19 cellular contexts compared by ENCODE assay signal in genomic region chr2:224040753-224041152, GRCh38. TPM values are rescaled to one million over a fixed set of nuclear protein-coding genes. Genes with fewer than 3 reads are reported as not detected.
DNase-seq lines count a peak whose midpoint lies in the region; ATAC-seq, FAIRE-seq and TF ChIP-seq lines count a peak whose summit lies in the region.
"Had no signal": no experiment of that assay in that cellular context is flagged by ENCODE, and none has a peak within 500 bp of the region (broad histone marks: within the 10 kb centered on the region; RNA-seq: fewer than 3 reads in every experiment).

No MANE protein-coding gene starts in this region.

- peaks cover 54% of the 10 kb centered on the region in 2 donors for H3K27me3 Mint-ChIP-seq in CD4-positive, alpha-beta memory T cell
- H3K27me3 Mint-ChIP-seq in endothelial cell (ENCODE audit: unreplicated experiment) (peaks cover 10% of the 10 kb centered on the region), natural killer cell (ENCODE audit: low read depth in 2 of 2) (peaks cover 36 to 49% of the 10 kb centered on the region in 2 donors)

- H3K27me3 ChIP-seq in CD4-positive, alpha-beta memory T cell (ENCODE audit: insufficient read depth, low read length), result peaks cover 10% of the 10 kb centered on the region
- H3K27me3 ChIP-seq: thyroid gland had no signal

- FAIRE-seq in D721Med (lab: Jason Lieb, UNC), result no peak
- FAIRE-seq: GM18507 had no signal

- H3K36me3 Mint-ChIP-seq in CD4-positive, alpha-beta memory T cell, result no peaks in the 10 kb centered on the region
- H3K36me3 Mint-ChIP-seq in endothelial cell (ENCODE audit: low read depth, unreplicated experiment) (no peaks in the 10 kb centered on the region), natural killer cell (no peaks in the 10 kb centered on the region)
- H3K36me3 Mint-ChIP-seq: stimulated activated effector memory CD8-positive, alpha-beta T cell treated with anti-CD3 and anti-CD28 coated beads, Interleukin-12 subunit alpha, Interleukin-12 subunit beta, amount 100 ng/mL, for 72 hours had no signal

- no peak overlapping the region for H3K4me3 ChIP-seq in CD4-positive, alpha-beta memory T cell (ENCODE audit: low read length in 2 of 2)
- H3K4me3 ChIP-seq: coronary artery, gastroesophageal sphincter, thyroid gland had no signal

- POLR2A ChIA-PET in CD4-positive, alpha-beta memory T cell (lab: Charles Lee; ENCODE audit: partially characterized antibody), result no interaction called here
- POLR2A ChIA-PET in HEK293T (lab: Yijun Ruan, JAX), result no interaction called here

- no peak overlapping the region for H3K27ac ChIP-seq in CD4-positive, alpha-beta memory T cell (ENCODE audit: low read depth, low read length)
- H3K27ac ChIP-seq: coronary artery, thyroid gland had no signal

- intact Hi-C loops in CD4-positive, alpha-beta memory T cell (cut with micrococcal nuclease), result no loop called here
- intact Hi-C loops in natural killer cell (cut with micrococcal nuclease), result no loop called here

- no peaks in the 10 kb centered on the region for H3K36me3 ChIP-seq in CD4-positive, alpha-beta memory T cell (ENCODE audit: insufficient read depth, low read length)
- H3K36me3 ChIP-seq: gastroesophageal sphincter, thyroid gland had no signal

- H3K4me1 ChIP-seq in CD4-positive, alpha-beta memory T cell (ENCODE audit: insufficient read depth, low read length), result peaks cover 19% of the 10 kb centered on the region
- H3K4me1 ChIP-seq: thyroid gland had no signal

- H3K4me3 Mint-ChIP-seq in CD4-positive, alpha-beta memory T cell, result peak overlapping the region in 6 of 8 donors; percentile 13 to 69 (median 45)
- H3K4me3 Mint-ChIP-seq in endothelial cell (ENCODE audit: unreplicated experiment) (peak overlapping the region; percentile 43), natural killer cell (peak overlapping the region; percentile 61)

- peaks cover 0 to 2% (median 0%) of the 10 kb centered on the region in 8 donors for H3K9me3 Mint-ChIP-seq in CD4-positive, alpha-beta memory T cell
- H3K9me3 Mint-ChIP-seq in endothelial cell (ENCODE audit: unreplicated experiment) (no peaks in the 10 kb centered on the region), natural killer cell (no peaks in the 10 kb centered on the region)
- H3K9me3 Mint-ChIP-seq: stimulated activated effector memory CD8-positive, alpha-beta T cell treated with anti-CD3 and anti-CD28 coated beads, Interleukin-12 subunit alpha, Interleukin-12 subunit beta, amount 100 ng/mL, for 72 hours had no signal

- no peak overlapping the region for H3K27ac Mint-ChIP-seq in CD4-positive, alpha-beta memory T cell
- H3K27ac Mint-ChIP-seq in endothelial cell (ENCODE audit: unreplicated experiment) (no peak overlapping the region), natural killer cell (no peak overlapping the region)
- H3K27ac Mint-ChIP-seq: stimulated activated effector memory CD8-positive, alpha-beta T cell treated with anti-CD3 and anti-CD28 coated beads, Interleukin-12 subunit alpha, Interleukin-12 subunit beta, amount 100 ng/mL, for 72 hours had no signal

- CTCF ChIA-PET in CD4-positive, alpha-beta memory T cell (lab: Charles Lee; ENCODE audit: partially characterized antibody), result no interaction called here
- CTCF ChIA-PET in HEK293T (lab: Yijun Ruan, JAX), result no interaction called here

- no peaks in the 10 kb centered on the region for H3K9me3 ChIP-seq in CD4-positive, alpha-beta memory T cell (ENCODE audit: control insufficient read depth in 1 of 2, low read length in 2 of 2)
- H3K9me3 ChIP-seq: gastroesophageal sphincter, thyroid gland had no signal

- peaks cover 8 to 16% (median 12%) of the 10 kb centered on the region in 4 donors for H3K4me1 Mint-ChIP-seq in CD4-positive, alpha-beta memory T cell
- peaks cover 8% of the 10 kb centered on the region for H3K4me1 Mint-ChIP-seq in endothelial cell (ENCODE audit: unreplicated experiment)
- peaks cover 21 to 28% of the 10 kb centered on the region in 2 donors for H3K4me1 Mint-ChIP-seq in natural killer cell

- TF ChIP-seq CTCF in endothelial cell (IDR thresholded peaks at IDR 0.05; ENCODE audit: unreplicated experiment) (no peak), natural killer cell (IDR thresholded peaks at IDR 0.05) (no peak), D721Med (IDR thresholded peaks at IDR 0.05; ENCODE audit: insufficient read depth, missing control alignments) (no peak)

- no peak for DNase-seq in CD4-positive, alpha-beta memory T cell
- DNase-seq in NCI-H69 (lab: John Stamatoyannopoulos, UW) (peak; percentile 18), endothelial cell (ENCODE audit: low spot score) (no peak), natural killer cell (no peak), NCI-H774 (lab: John Stamatoyannopoulos, UW) (no peak), HEK293T (ENCODE audit: extremely low spot score) (no peak), D721Med (ENCODE audit: insufficient read length, low spot score) (no peak)
- DNase-seq in activated CD4-positive, CD25-positive, alpha-beta regulatory T cell (lab: John Stamatoyannopoulos, UW), result no peak
- DNase-seq: activated naive CD4-positive, alpha-beta T cell; COR-L47; EL; Kasumi-1; NCI-H1092; NCI-H2081; thyroid gland had no signal

- ATAC-seq in natural killer cell, result no peak
- ATAC-seq: gastroesophageal sphincter had no signal

TF ChIP-seq in HEK293T, 16 proteins besides CTCF, POLR2A, EP300 and RAD21:
- TF ChIP-seq BHLHE40 (IDR thresholded peaks at IDR 0.05; ENCODE audit: borderline replicate concordance) (no peak), PKNOX1 (IDR thresholded peaks at IDR 0.05) (no peak), SP1 (IDR thresholded peaks at IDR 0.05) (no peak), ARNT (IDR thresholded peaks at IDR 0.05) (no peak), FOXM1 (IDR thresholded peaks at IDR 0.05; ENCODE audit: borderline replicate concordance) (no peak)

RNA-seq across cellular contexts. Expression of gene SERPINE2, which starts 1.7 kb away (rescaled TPM):
- total RNA-seq in CD4-positive, alpha-beta memory T cell, result 1 to 10 TPM in 1 of 2 experiments, under 1 TPM in 1; 0.47 to 1.0 TPM
- polyA plus RNA-seq in CD4-positive, alpha-beta memory T cell, result 1 to 10 TPM; 1.5 to 2.0 TPM
- total RNA-seq in endothelial cell (ENCODE audit: unreplicated experiment), result 40.4 TPM
- total RNA-seq in natural killer cell, result 10 to 100 TPM in 1 of 3 donors, 1 to 10 TPM in 2; 3.5 to 14.6 (median 8.4) TPM
